Comparison of ENCODE assay signal across 20 cellular contexts in genomic region chr3:136351905-136352304, GRCh38.
DNase-seq lines count a peak whose midpoint lies in the region; ATAC-seq, FAIRE-seq and TF ChIP-seq lines count a peak whose summit lies in the region.
"Had no signal": no experiment of that assay in that cellular context is flagged by ENCODE, and none has a peak within 500 bp of the region (broad histone marks: within the 10 kb centered on the region; RNA-seq: fewer than 3 reads in every experiment).

No MANE protein-coding gene starts in this region.

- no peak for FAIRE-seq in urothelium cell line (lab: Jason Lieb, UNC)

- H3K9me3 ChIP-seq in MM.1S (replicated peaks; ENCODE audit: insufficient read depth, low read length) (no peaks in the 10 kb centered on the region), osteoblast (ENCODE audit: low read depth, low read length) (no peaks in the 10 kb centered on the region)
- H3K9me3 ChIP-seq: right atrium auricular region, thyroid gland had no signal

- H3K36me3 Mint-ChIP-seq in activated T-cell treated with anti-CD3 and anti-CD28 coated beads, Interleukin-2, amount 50 U/mL, for 24 hours (ENCODE audit: low read depth) = peaks cover 63% of the 10 kb centered on the region

- no peaks in the 10 kb centered on the region for H3K27me3 Mint-ChIP-seq in activated T-cell treated with anti-CD3 and anti-CD28 coated beads, Interleukin-2, amount 50 U/mL, for 24 hours
- H3K27me3 Mint-ChIP-seq: activated naive CD8-positive, alpha-beta T cell treated with anti-CD3 and anti-CD28 coated beads, Interleukin-2, amount 10 ng/mL, durations not matched to agents 7 days and 5 days; CD8-positive, alpha-beta memory T cell had no signal

- no peak overlapping the region for H2AFZ ChIP-seq in MM.1S (ENCODE audit: low read length)
- no peak overlapping the region for H2AFZ ChIP-seq in osteoblast (ENCODE audit: low read length)

- H3K27me3 ChIP-seq in MM.1S (replicated peaks; ENCODE audit: insufficient read depth, low read length) (no peaks in the 10 kb centered on the region), osteoblast (ENCODE audit: insufficient read depth, low read length) (no peaks in the 10 kb centered on the region)
- H3K27me3 ChIP-seq: right atrium auricular region, thyroid gland had no signal

- peaks cover 5% of the 10 kb centered on the region; the same call in 1 of the 2 replicates for H3F3A ChIP-seq in MM.1S (ENCODE audit: insufficient read depth, low read length)

- peaks cover 13% of the 10 kb centered on the region for H3K4me1 Mint-ChIP-seq in activated T-cell treated with anti-CD3 and anti-CD28 coated beads, Interleukin-2, amount 50 U/mL, for 24 hours (ENCODE audit: low read depth)

- no peak overlapping the region for H3K27ac ChIP-seq in MM.1S (ENCODE audit: low read length)
- H3K27ac ChIP-seq in osteoblast (ENCODE audit: low read depth, low read length) = peak overlapping the region; percentile 96
- H3K27ac ChIP-seq: thyroid gland had no signal

- H3K27ac Mint-ChIP-seq in activated T-cell treated with anti-CD3 and anti-CD28 coated beads, Interleukin-2, amount 50 U/mL, for 24 hours = no peak overlapping the region
- H3K27ac Mint-ChIP-seq: activated naive CD8-positive, alpha-beta T cell treated with anti-CD3 and anti-CD28 coated beads, Interleukin-2, amount 10 ng/mL, durations not matched to agents 7 days and 5 days; natural killer cell had no signal

- peaks cover 3% of the 10 kb centered on the region for H3K9me3 Mint-ChIP-seq in activated T-cell treated with anti-CD3 and anti-CD28 coated beads, Interleukin-2, amount 50 U/mL, for 24 hours

- peak; percentile 19 for TF ChIP-seq CTCF in GM12864 (IDR thresholded peaks at IDR 0.05; ENCODE audit: low read depth, low read length, missing control alignments)
- TF ChIP-seq CTCF in MM.1S (IDR thresholded peaks at IDR 0.05; ENCODE audit: low read length) = peak; percentile 13; the same call in 1 of the 2 replicates
- TF ChIP-seq CTCF in osteoblast (IDR thresholded peaks at IDR 0.05; ENCODE audit: extremely low read depth, low read depth, low read length) = peak; percentile 21

- no peak overlapping the region for H3K4me3 Mint-ChIP-seq in activated T-cell treated with anti-CD3 and anti-CD28 coated beads, Interleukin-2, amount 50 U/mL, for 24 hours
- H3K4me3 Mint-ChIP-seq: activated naive CD8-positive, alpha-beta T cell treated with anti-CD3 and anti-CD28 coated beads, Interleukin-2, amount 10 ng/mL, durations not matched to agents 7 days and 5 days; CD8-positive, alpha-beta memory T cell; natural killer cell had no signal

- H3K4me3 ChIP-seq in GM12864 (ENCODE audit: low read depth, low read length) (no peak overlapping the region), MM.1S (ENCODE audit: low read length) (no peak overlapping the region), osteoblast (ENCODE audit: insufficient read depth, low read length) (no peak overlapping the region)
- H3K4me3 ChIP-seq: right atrium auricular region, thyroid gland had no signal

- H3K4me1 ChIP-seq in MM.1S (ENCODE audit: low read length) (no peaks in the 10 kb centered on the region), osteoblast (ENCODE audit: insufficient read depth, low read length) (peaks cover 21% of the 10 kb centered on the region)
- H3K4me1 ChIP-seq: thyroid gland had no signal

- H4K20me1 ChIP-seq in MM.1S (ENCODE audit: insufficient read depth, low read length) (no peaks in the 10 kb centered on the region), osteoblast (ENCODE audit: insufficient read depth, low read length) (no peaks in the 10 kb centered on the region)

- no peaks in the 10 kb centered on the region for H3K79me2 ChIP-seq in MM.1S (ENCODE audit: low read length)
- no peaks in the 10 kb centered on the region for H3K79me2 ChIP-seq in osteoblast (ENCODE audit: insufficient read depth, low read length)

- H3K4me2 ChIP-seq in MM.1S (ENCODE audit: low read depth, low read length) (no peak overlapping the region), osteoblast (ENCODE audit: insufficient read depth, low read length) (no peak overlapping the region)

- no peak overlapping the region for H3K9ac ChIP-seq in MM.1S (ENCODE audit: low read length)

- no peaks in the 10 kb centered on the region for H3K9me2 ChIP-seq in MM.1S (replicated peaks; ENCODE audit: insufficient read depth, low read length)

- H3K36me3 ChIP-seq in MM.1S (replicated peaks; ENCODE audit: insufficient read depth, low read length) = no peaks in the 10 kb centered on the region; the same call in 1 of the 2 replicates
- H3K36me3 ChIP-seq in osteoblast (ENCODE audit: insufficient read depth, low read length) = peaks cover 3% of the 10 kb centered on the region
- H3K36me3 ChIP-seq: thyroid gland had no signal

- DNase-seq in GM12864 (ENCODE audit: low read depth) (no peak), MM.1S (no peak), dermis blood vessel endothelial cell (peak; percentile 13), osteoblast (ENCODE audit: insufficient read length, low spot score, missing footprints) (no peak), urothelium cell line (ENCODE audit: low spot score) (no peak)
- no peak for DNase-seq in activated T-cell treated with anti-CD3 and anti-CD28 coated beads, Interleukin-2, amount 50 U/mL, for 24 hours
- DNase-seq: activated CD4-positive, CD25-positive, alpha-beta regulatory T cell; activated CD8-positive, alpha-beta memory T cell treated with anti-CD3 and anti-CD28 coated beads, Interleukin-2, amount 50 U/mL, for 48 hours; activated naive CD8-positive, alpha-beta T cell treated with anti-CD3 and anti-CD28 coated beads, Interleukin-2, amount 10 ng/mL, durations not matched to agents 7 days and 5 days; CD8-positive, alpha-beta memory T cell; GDM1; hypothalamus; left cardiac atrium; natural killer cell; NCI-H1417; NCI-H226; stimulated activated CD4-positive, alpha-beta T cell treated with anti-CD3 and anti-CD28 coated beads, Interleukin-2, amount 100 ng/mL, for 48 hours; thyroid gland had no signal

- no peak for ATAC-seq in HG03039 (IDR thresholded peaks at IDR 0.05; ENCODE audit: unreplicated experiment)
- ATAC-seq: natural killer cell had no signal
